ENCODE assay signal across 1 cellular context in genomic region chr11:64846998-64847666, GRCh38.
A peak's percentile ranks its signal among the peaks of the same experiment; 100 is the strongest.
TF ChIP-seq lines count a peak whose summit lies in the region.

No MANE protein-coding gene starts in this region.

TF ChIP-seq in HepG2, 621 proteins besides CTCF, POLR2A, EP300 and RAD21 (continued from another document and continues in another):
- no peak for TF ChIP-seq AHDC1 (CRISPR knock-in tag; IDR thresholded peaks at IDR 0.05; ENCODE audit: borderline replicate concordance)
- no peak for TF ChIP-seq HOXA7 (CRISPR knock-in tag; IDR thresholded peaks at IDR 0.05)
- TF ChIP-seq MXD3 (CRISPR knock-in tag; IDR thresholded peaks at IDR 0.05) = no peak
- TF ChIP-seq ZNF780A (CRISPR knock-in tag; IDR thresholded peaks at IDR 0.05) = no peak
- TF ChIP-seq IRF9 (CRISPR knock-in tag; IDR thresholded peaks at IDR 0.05; ENCODE audit: borderline replicate concordance) = no peak
- no peak for TF ChIP-seq RCOR2 (CRISPR knock-in tag; IDR thresholded peaks at IDR 0.05)
- TF ChIP-seq NFYC (CRISPR knock-in tag; IDR thresholded peaks at IDR 0.05) = no peak
- no peak for TF ChIP-seq ZNF138 (CRISPR knock-in tag; IDR thresholded peaks at IDR 0.05; ENCODE audit: low read depth)
- no peak for TF ChIP-seq SMYD3 (CRISPR knock-in tag; IDR thresholded peaks at IDR 0.05)
- no peak for TF ChIP-seq ZNF550 (CRISPR knock-in tag; IDR thresholded peaks at IDR 0.05; ENCODE audit: borderline replicate concordance)
- TF ChIP-seq FOXA1 (IDR thresholded peaks at IDR 0.05) = no peak
- no peak for TF ChIP-seq FOXA1 (CRISPR knock-in tag; IDR thresholded peaks at IDR 0.05)
- no peak for TF ChIP-seq GLI4 (CRISPR knock-in tag; IDR thresholded peaks at IDR 0.05; ENCODE audit: borderline replicate concordance)
- no peak for TF ChIP-seq ZNF160 (CRISPR knock-in tag; IDR thresholded peaks at IDR 0.05)
- no peak for TF ChIP-seq ZSCAN12 (CRISPR knock-in tag; IDR thresholded peaks at IDR 0.05)
- TF ChIP-seq PBX2 (CRISPR knock-in tag; IDR thresholded peaks at IDR 0.05) = no peak
- TF ChIP-seq ZBTB44 (CRISPR knock-in tag; IDR thresholded peaks at IDR 0.05) = no peak
- no peak for TF ChIP-seq BORCS8-MEF2B (CRISPR knock-in tag; IDR thresholded peaks at IDR 0.05)
- TF ChIP-seq ATF5 (CRISPR knock-in tag; IDR thresholded peaks at IDR 0.05; ENCODE audit: low read depth) = no peak
- TF ChIP-seq MED1 (CRISPR knock-in tag; IDR thresholded peaks at IDR 0.05) = peak; percentile 61
- no peak for TF ChIP-seq E2F1 (CRISPR knock-in tag; IDR thresholded peaks at IDR 0.05)
- no peak for TF ChIP-seq DR1 (CRISPR knock-in tag; IDR thresholded peaks at IDR 0.05)
- TF ChIP-seq ZBTB21 (CRISPR knock-in tag; IDR thresholded peaks at IDR 0.05) = no peak
- TF ChIP-seq SALL2 (CRISPR knock-in tag; IDR thresholded peaks at IDR 0.05) = no peak
- TF ChIP-seq FOXA3 (CRISPR knock-in tag; IDR thresholded peaks at IDR 0.05) = peak; percentile 29; the same call in 1 of the 2 replicates
- TF ChIP-seq ZNF766 (CRISPR knock-in tag; IDR thresholded peaks at IDR 0.05; ENCODE audit: borderline replicate concordance) = no peak
- TF ChIP-seq ATRX (CRISPR knock-in tag; IDR thresholded peaks at IDR 0.05; ENCODE audit: borderline replicate concordance) = no peak
- no peak for TF ChIP-seq PRMT3 (CRISPR knock-in tag; IDR thresholded peaks at IDR 0.05; ENCODE audit: borderline replicate concordance, low read depth)
- TF ChIP-seq ZNF510 (CRISPR knock-in tag; IDR thresholded peaks at IDR 0.05; ENCODE audit: low read depth) = no peak
- 0 out of 2 replicates have a peak, but pooled peaks have one; percentile 50 for TF ChIP-seq MTERF4 (CRISPR knock-in tag; IDR thresholded peaks at IDR 0.05)
- no peak for TF ChIP-seq NCOA1 (CRISPR knock-in tag; IDR thresholded peaks at IDR 0.05)
- TF ChIP-seq POLR2G (IDR thresholded peaks at IDR 0.05; ENCODE audit: low read depth, low read length) = no peak
- TF ChIP-seq SIX4 (CRISPR knock-in tag; IDR thresholded peaks at IDR 0.05) = no peak
- TF ChIP-seq NR3C1 (CRISPR knock-in tag; IDR thresholded peaks at IDR 0.05) = no peak
- TF ChIP-seq RNF2 (conservative IDR thresholded peaks at IDR 0.05; ENCODE audit: low read depth) = no peak
- TF ChIP-seq LCORL (IDR thresholded peaks at IDR 0.05) = no peak
- peak; percentile 80 for TF ChIP-seq LCORL (CRISPR knock-in tag; IDR thresholded peaks at IDR 0.05)
- no peak for TF ChIP-seq GTF2F1 (IDR thresholded peaks at IDR 0.05; ENCODE audit: low read length)
- no peak for TF ChIP-seq E2F2 (CRISPR knock-in tag; IDR thresholded peaks at IDR 0.05; ENCODE audit: borderline replicate concordance)
- TF ChIP-seq MEIS1 (CRISPR knock-in tag; IDR thresholded peaks at IDR 0.05; ENCODE audit: borderline replicate concordance) = no peak
- TF ChIP-seq HIC2 (CRISPR knock-in tag; IDR thresholded peaks at IDR 0.05; ENCODE audit: low read depth) = 0 out of 2 replicates have a peak, but pooled peaks have one; percentile 52
- TF ChIP-seq ZNF205 (CRISPR knock-in tag; IDR thresholded peaks at IDR 0.05) = peak; percentile 73; the same call in 1 of the 2 replicates
- peak; percentile 22; the same call in 1 of the 2 replicates for TF ChIP-seq MEIS2 (CRISPR knock-in tag; IDR thresholded peaks at IDR 0.05)
- TF ChIP-seq ZGPAT (CRISPR knock-in tag; IDR thresholded peaks at IDR 0.05) = peak; percentile 44; the same call in 1 of the 2 replicates
- TF ChIP-seq SATB2 (CRISPR knock-in tag; IDR thresholded peaks at IDR 0.05) = no peak
- TF ChIP-seq NCOA5 (CRISPR knock-in tag; IDR thresholded peaks at IDR 0.05) = no peak
